In the genomic region with DNA sequence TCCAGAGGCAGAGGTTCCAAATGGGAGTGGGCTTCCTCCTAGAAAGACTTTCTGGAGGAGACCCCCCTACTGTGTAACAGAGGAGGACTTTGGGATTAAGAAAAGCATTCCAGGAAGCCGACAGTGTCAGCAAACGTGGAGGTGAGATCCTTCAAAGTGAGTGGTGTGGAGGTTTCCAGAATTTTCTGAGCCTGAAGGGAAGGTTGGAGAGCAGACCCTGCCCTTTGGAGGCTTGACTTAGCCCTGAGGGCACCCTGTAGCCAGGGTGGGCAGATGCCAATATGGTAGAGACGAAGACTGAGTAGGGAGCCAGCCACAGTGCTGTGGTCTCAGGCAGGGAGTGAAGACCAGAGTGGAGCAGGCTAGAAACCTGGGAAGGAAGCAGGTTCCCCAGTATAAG, we compare ENCODE assay signal across 1 cellular context.
TF ChIP-seq lines count a peak whose summit lies in the region.

No MANE protein-coding gene starts in this region.

TF ChIP-seq in H1, 55 proteins besides CTCF, POLR2A, EP300 and RAD21:
- no peak for TF ChIP-seq SAP30 (IDR thresholded peaks at IDR 0.05; ENCODE audit: insufficient read depth, insufficient replicate concordance, low read length)
- no peak for TF ChIP-seq PHF8 (conservative IDR thresholded peaks at IDR 0.05; ENCODE audit: low read depth, low read length)
